8 cellular contexts compared by ENCODE assay signal in genomic region chr12:67698711-67699603, GRCh38. TPM values are rescaled to one million over a fixed set of nuclear protein-coding genes. Genes with fewer than 3 reads are reported as not detected.
A peak's percentile ranks its signal among the peaks of the same experiment; 100 is the strongest.
DNase-seq lines count a peak whose midpoint lies in the region; ATAC-seq and TF ChIP-seq lines count a peak whose summit lies in the region.

No MANE protein-coding gene starts in this region.

- peak overlapping the region; percentile 58 for H3K4me3 Mint-ChIP-seq in activated CD8-positive, alpha-beta memory T cell treated with anti-CD3 and anti-CD28 coated beads, Interleukin-2, amount 10 ng/mL, durations not matched to agents 7 days and 5 days

- no peak overlapping the region for H3K9ac ChIP-seq in Loucy (ENCODE audit: low read depth, low read length, poor library complexity, severe bottlenecking)

- H3K36me3 Mint-ChIP-seq in activated CD8-positive, alpha-beta memory T cell treated with anti-CD3 and anti-CD28 coated beads, Interleukin-2, amount 10 ng/mL, durations not matched to agents 7 days and 5 days = peaks cover 2% of the 10 kb centered on the region

- H3K79me2 ChIP-seq in Loucy (ENCODE audit: insufficient read depth, low read length) = no peaks in the 10 kb centered on the region

- peaks cover 72% of the 10 kb centered on the region for H3K27me3 Mint-ChIP-seq in activated CD8-positive, alpha-beta memory T cell treated with anti-CD3 and anti-CD28 coated beads, Interleukin-2, amount 10 ng/mL, durations not matched to agents 7 days and 5 days

- CTCF ChIA-PET in activated CD8-positive, alpha-beta memory T cell treated with anti-CD3 and anti-CD28 coated beads, Interleukin-2, amount 10 ng/mL, durations not matched to agents 7 days and 5 days (lab: Charles Lee) = no interaction called here

- peaks cover 11% of the 10 kb centered on the region for H3F3A ChIP-seq in Loucy (ENCODE audit: low read depth)

- H3K36me3 ChIP-seq in Loucy (ENCODE audit: insufficient read depth, low read length) (no peaks in the 10 kb centered on the region), WERI-Rb-1 (no peaks in the 10 kb centered on the region)

- H3K4me1 Mint-ChIP-seq in activated CD8-positive, alpha-beta memory T cell treated with anti-CD3 and anti-CD28 coated beads, Interleukin-2, amount 10 ng/mL, durations not matched to agents 7 days and 5 days = peaks cover 35% of the 10 kb centered on the region

- H3K4me1 ChIP-seq in Loucy (ENCODE audit: insufficient read depth, low read length, poor library complexity, severe bottlenecking) = peaks cover 46% of the 10 kb centered on the region

- H3K4me3 ChIP-seq in Loucy (ENCODE audit: low read length, poor library complexity, severe bottlenecking) = peak overlapping the region; percentile 71
- peak overlapping the region; percentile 26 to 31 for H3K4me3 ChIP-seq in foreskin fibroblast (ENCODE audit: low read depth in 1 of 2, low read length in 2 of 2)
- H3K4me3 ChIP-seq in WERI-Rb-1 (ENCODE audit: low read depth, low read length) = no peak overlapping the region

- TF ChIP-seq CTCF in Loucy (conservative IDR thresholded peaks at IDR 0.05; ENCODE audit: low read length) (no peak), foreskin fibroblast (IDR thresholded peaks at IDR 0.05; ENCODE audit: low read depth, low read length) (no peak), WERI-Rb-1 (IDR thresholded peaks at IDR 0.05; ENCODE audit: low read depth, low read length) (no peak)

- no peaks in the 10 kb centered on the region for H3K9me3 ChIP-seq in Loucy (ENCODE audit: insufficient read depth, low read depth, low read length)
- H3K9me3 ChIP-seq in WERI-Rb-1 (ENCODE audit: severe bottlenecking) = no peaks in the 10 kb centered on the region

- 0 out of 2 replicates have a peak overlapping the region, but pooled peaks have one; percentile 7 for H2AFZ ChIP-seq in Loucy (ENCODE audit: low read length)

- peak overlapping the region; percentile 91 for H3K4me2 ChIP-seq in Loucy (ENCODE audit: low read depth, low read length, poor library complexity, severe bottlenecking)

- H3K9me3 Mint-ChIP-seq in activated CD8-positive, alpha-beta memory T cell treated with anti-CD3 and anti-CD28 coated beads, Interleukin-2, amount 10 ng/mL, durations not matched to agents 7 days and 5 days (ENCODE audit: low read depth) = no peaks in the 10 kb centered on the region

- no peak overlapping the region for H3K27ac ChIP-seq in WERI-Rb-1

- H3K27me3 ChIP-seq in Loucy (ENCODE audit: insufficient read depth, low read length, poor library complexity, severe bottlenecking) = no peaks in the 10 kb centered on the region
- H3K27me3 ChIP-seq in WERI-Rb-1 (ENCODE audit: insufficient read depth, low read depth, severe bottlenecking) = no peaks in the 10 kb centered on the region

- peak; percentile 99 for ATAC-seq in GM21723 (IDR thresholded peaks at IDR 0.05; ENCODE audit: unreplicated experiment)
- ATAC-seq in activated CD8-positive, alpha-beta memory T cell treated with anti-CD3 and anti-CD28 coated beads, Interleukin-2, amount 10 ng/mL, durations not matched to agents 7 days and 5 days = peak; percentile 92

- H3K27ac Mint-ChIP-seq in activated CD8-positive, alpha-beta memory T cell treated with anti-CD3 and anti-CD28 coated beads, Interleukin-2, amount 10 ng/mL, durations not matched to agents 7 days and 5 days = peak overlapping the region; percentile 51

- DNase-seq in EH (ENCODE audit: low read depth) (peak; percentile 88), foreskin fibroblast (peak in 1 of 2 donors; percentile 58), WERI-Rb-1 (no peak)
- DNase-seq in activated CD8-positive, alpha-beta memory T cell treated with anti-CD3 and anti-CD28 coated beads, Interleukin-2, amount 10 ng/mL, durations not matched to agents 7 days and 5 days = peak; percentile 76
- DNase-seq in stimulated activated CD4-positive, alpha-beta T cell treated with anti-CD3 and anti-CD28 coated beads, Interleukin-4, amount 100 ng/mL, for 24 hours = peak; percentile 75
- no peak for DNase-seq in effector CD8-positive, alpha-beta T cell (lab: John Stamatoyannopoulos, UW)

- H4K20me1 ChIP-seq in Loucy (ENCODE audit: insufficient read depth, low read length, poor library complexity, severe bottlenecking) = no peaks in the 10 kb centered on the region

- H3K9me2 ChIP-seq in Loucy (replicated peaks; ENCODE audit: low read depth, low read length) = no peaks in the 10 kb centered on the region

RNA-seq across cellular contexts. Expression of gene DYRK2, which starts 50.4 kb away (rescaled TPM):
- 10 to 100 TPM; 27.7 to 46.6 TPM for total RNA-seq in activated CD8-positive, alpha-beta memory T cell treated with anti-CD3 and anti-CD28 coated beads, Interleukin-2, amount 10 ng/mL, durations not matched to agents 7 days and 5 days

Comparison
In these comparisons a context has a peak if more than half of its experiments do, and no peak if none do; other contexts are left out.
1. DNase-seq: peak in EH (single experiment), activated CD8-positive, alpha-beta memory T cell treated with anti-CD3 and anti-CD28 coated beads, Interleukin-2, amount 10 ng/mL, durations not matched to agents 7 days and 5 days (single experiment) and stimulated activated CD4-positive, alpha-beta T cell treated with anti-CD3 and anti-CD28 coated beads, Interleukin-4, amount 100 ng/mL, for 24 hours (single experiment); none in effector CD8-positive, alpha-beta T cell (single experiment) and WERI-Rb-1 (single experiment).